9 cellular contexts compared by ENCODE assay signal in genomic region chr15:61228025-61228901, GRCh38. TPM values are rescaled to one million over a fixed set of nuclear protein-coding genes. Genes with fewer than 3 reads are reported as not detected.
A peak's percentile ranks its signal among the peaks of the same experiment; 100 is the strongest.
DNase-seq lines count a peak whose midpoint lies in the region; ATAC-seq and TF ChIP-seq lines count a peak whose summit lies in the region.
"Had no signal": no experiment of that assay in that cellular context is flagged by ENCODE, and none has a peak within 500 bp of the region (broad histone marks: within the 10 kb centered on the region; RNA-seq: fewer than 3 reads in every experiment).

No MANE protein-coding gene starts in this region.

- no peak overlapping the region for H3K27ac ChIP-seq in neuronal stem cell (replicated peaks; ENCODE audit: low read length)
- H3K27ac ChIP-seq: 22Rv1 had no signal

- no peak overlapping the region for H3K14ac ChIP-seq in neuronal stem cell (ENCODE audit: low read length)

- DNase-seq in DMS 273 (lab: John Stamatoyannopoulos, UW; ENCODE audit: unreplicated experiment) (peak; percentile 41), DMS 273 treated with DMSO at 0.1 percent for 48 hours (lab: John Stamatoyannopoulos, UW) (no peak), SK-N-DZ (ENCODE audit: low spot score) (peak; percentile 17), fibroblast of pulmonary artery (ENCODE audit: low read depth) (peak; percentile 36), neuronal stem cell (ENCODE audit: low spot score) (peak; percentile 18), Kasumi-1 (lab: John Stamatoyannopoulos, UW) (no peak), cerebellar nuclear complex (lab: John Stamatoyannopoulos, UW) (no peak)

- H2BK12ac ChIP-seq in neuronal stem cell (ENCODE audit: low read length) = no peak overlapping the region

- peak overlapping the region; percentile 33 for H3K9ac ChIP-seq in neuronal stem cell (ENCODE audit: low read depth, low read length, poor library complexity)

- H3K36me3 ChIP-seq in neuronal stem cell (replicated peaks in 1 of 2; ENCODE audit: control insufficient read depth in 2 of 2, insufficient read depth in 2 of 2, low read length in 2 of 2) = no peaks in the 10 kb centered on the region

- no CpG with 5 or more reads among the region's 63 CpGs for WGBS in neuronal stem cell (ENCODE audit: extremely low coverage in 2 of 2, insufficient read length in 2 of 2, insufficient replicate concordance in 1 of 2), 2 donors

- ATAC-seq in GM18909 (IDR thresholded peaks at IDR 0.05; ENCODE audit: poor library complexity, unreplicated experiment) = no peak

- no peak overlapping the region for H2BK15ac ChIP-seq in neuronal stem cell (ENCODE audit: low read length)

- H3K4me1 ChIP-seq in neuronal stem cell (ENCODE audit: control insufficient read depth in 2 of 2, insufficient read depth in 1 of 2, low read depth in 1 of 2, low read length in 2 of 2) = peaks cover 5 to 6% of the 10 kb centered on the region in 2 donors

- H2BK120ac ChIP-seq in neuronal stem cell (ENCODE audit: low read depth, low read length) = no peak overlapping the region

- no peak overlapping the region for H3K4ac ChIP-seq in neuronal stem cell (ENCODE audit: low read length)

- H3K79me1 ChIP-seq in neuronal stem cell (ENCODE audit: low read depth, low read length) = no peaks in the 10 kb centered on the region

- H3K23ac ChIP-seq in neuronal stem cell (ENCODE audit: low read depth, low read length, poor library complexity) = no peak overlapping the region

- TF ChIP-seq CTCF in fibroblast of pulmonary artery (IDR thresholded peaks at IDR 0.05; ENCODE audit: low read length, missing control alignments) = no peak

- H3K9me3 ChIP-seq in neuronal stem cell (replicated peaks in 1 of 2; ENCODE audit: control insufficient read depth in 2 of 2, insufficient read depth in 1 of 2, low read depth in 1 of 2, low read length in 2 of 2) = no peaks in the 10 kb centered on the region

- H3K4me2 ChIP-seq in neuronal stem cell (ENCODE audit: insufficient read depth, low read length, poor library complexity, severe bottlenecking) = peak overlapping the region; percentile 96

- H3K4me3 ChIP-seq in fibroblast of pulmonary artery (replicated peaks; ENCODE audit: low read depth, low read length) (peak overlapping the region; percentile 71), neuronal stem cell (ENCODE audit: low read length in 2 of 2) (peak overlapping the region; percentile 62 to 78)

- H4K8ac ChIP-seq in neuronal stem cell (ENCODE audit: low read depth, low read length) = no peak overlapping the region

- peaks cover 0 to 44% (median 3%) of the 10 kb centered on the region in 3 experiments for H3K27me3 ChIP-seq in neuronal stem cell (ENCODE audit: control insufficient read depth in 3 of 3, insufficient read depth in 3 of 3, low read depth in 1 of 3, low read length in 3 of 3)

- H4K91ac ChIP-seq in neuronal stem cell (ENCODE audit: low read depth, low read length, poor library complexity) = no peak overlapping the region

- H2BK5ac ChIP-seq in neuronal stem cell (ENCODE audit: low read length) = no peak overlapping the region

- H2AK5ac ChIP-seq in neuronal stem cell (ENCODE audit: low read depth, low read length) = no peak overlapping the region

- H3K18ac ChIP-seq in neuronal stem cell (ENCODE audit: low read length) = peak overlapping the region; percentile 63

- H2AFZ ChIP-seq in neuronal stem cell (ENCODE audit: low read length) = peak overlapping the region; percentile 98

RNA-seq across cellular contexts. Expression of gene RORA, which starts 0.8 kb away (rescaled TPM):
- polyA plus RNA-seq in SK-N-DZ (2014; cell fraction: cytosol; rRNA removed) = 0.40 and 0.45 TPM in 2 replicates
- polyA plus RNA-seq in SK-N-DZ (2014; cell fraction: nucleus; rRNA removed) = 2.0 and 3.2 TPM in 2 replicates
- 2.7 TPM for polyA plus RNA-seq in neuronal stem cell (2013, experiment 1 of 2)
- polyA plus RNA-seq in neuronal stem cell (2013, experiment 2 of 2) = 2.6 TPM

Comparison
In these comparisons a context has a peak if more than half of its experiments do, and no peak if none do; other contexts are left out.
1. DNase-seq: peak in DMS 273 (single experiment), SK-N-DZ (single experiment), fibroblast of pulmonary artery (single experiment) and neuronal stem cell (single experiment); none in DMS 273 treated with DMSO at 0.1 percent for 48 hours (single experiment), Kasumi-1 (0 of 2) and cerebellar nuclear complex (0 of 2).